ENCODE assay signal across 32 cellular contexts in genomic region chr17:33044771-33045170, GRCh38. TPM values are rescaled to one million over a fixed set of nuclear protein-coding genes. Genes with fewer than 3 reads are reported as not detected.
"Had no signal": no experiment of that assay in that cellular context is flagged by ENCODE, and none has a peak within 500 bp of the region (broad histone marks: within the 10 kb centered on the region; RNA-seq: fewer than 3 reads in every experiment).

No MANE protein-coding gene starts in this region.

- H3K4me1 ChIP-seq: stomach, suprapubic skin, testis, thyroid gland, tibial artery, transverse colon, uterus had no signal

- H3K36me3 Mint-ChIP-seq: stimulated activated effector memory CD8-positive, alpha-beta T cell treated with anti-CD3 and anti-CD28 coated beads, Interleukin-12 subunit alpha, Interleukin-12 subunit beta, amount 100 ng/mL, for 72 hours; stimulated activated memory B cell treated with anti-CD40 and anti-IgM and Interleukin-4, amounts not matched to agents 10 μg/mL and 1 μg/mL and 100 μg/mL, for 72 hours; stimulated activated naive B cell treated with anti-CD40 and anti-IgM and Interleukin-4, amounts not matched to agents 10 μg/mL and 1 μg/mL and 100 μg/mL, for 72 hours; type B pancreatic cell had no signal

- H3K36me3 ChIP-seq: stomach, suprapubic skin, thoracic aorta, thyroid gland, tibial artery, tibial nerve, transverse colon, upper lobe of left lung, upper lobe of right lung, uterus, vagina had no signal

- H3K9me3 ChIP-seq: stomach, suprapubic skin, testis, thoracic aorta, thyroid gland, tibial artery, tibial nerve, transverse colon, upper lobe of left lung, upper lobe of right lung, uterus, vagina had no signal

- H3K27me3 ChIP-seq: suprapubic skin, testis, thyroid gland, tibial artery, tibial nerve, upper lobe of right lung, uterus, vagina had no signal

- H3K4me3 Mint-ChIP-seq: stimulated activated effector memory CD8-positive, alpha-beta T cell treated with anti-CD3 and anti-CD28 coated beads, Interleukin-12 subunit alpha, Interleukin-12 subunit beta, amount 100 ng/mL, for 72 hours; stimulated activated memory B cell treated with anti-CD40 and anti-IgM and Interleukin-4, amounts not matched to agents 10 μg/mL and 1 μg/mL and 100 μg/mL, for 72 hours; stimulated activated naive B cell treated with anti-CD40 and anti-IgM and Interleukin-4, amounts not matched to agents 10 μg/mL and 1 μg/mL and 100 μg/mL, for 72 hours; stimulated activated naive CD8-positive, alpha-beta T cell treated with anti-CD3 and anti-CD28 coated beads, Interleukin-15, amount 100 ng/mL, for 72 hours; stimulated activated naive CD8-positive, alpha-beta T cell treated with anti-CD3 and anti-CD28 coated beads, Interleukin-15, Interleukin-2, amounts not matched to agents 100 ng/mL and 50 ng/mL, for 24 hours; type B pancreatic cell had no signal

- ATAC-seq: stimulated activated effector memory CD8-positive, alpha-beta T cell treated with anti-CD3 and anti-CD28 coated beads, Interleukin-12 subunit alpha, Interleukin-12 subunit beta, amount 100 ng/mL, for 72 hours; stimulated activated memory B cell treated with anti-CD40 and anti-IgM and Interleukin-4, amounts not matched to agents 10 μg/mL and 1 μg/mL and 100 μg/mL, for 72 hours; stimulated activated naive B cell treated with anti-CD40 and anti-IgM and Interleukin-4, amounts not matched to agents 10 μg/mL and 1 μg/mL and 100 μg/mL, for 72 hours; stimulated activated naive CD8-positive, alpha-beta T cell treated with anti-CD3 and anti-CD28 coated beads, Interleukin-15, amount 100 ng/mL, for 72 hours; stimulated activated naive CD8-positive, alpha-beta T cell treated with anti-CD3 and anti-CD28 coated beads, Interleukin-15, Interleukin-2, amounts not matched to agents 100 U/mL and 50 U/mL, for 24 hours; upper lobe of right lung had no signal

- H3K9me3 Mint-ChIP-seq: stimulated activated effector memory CD8-positive, alpha-beta T cell treated with anti-CD3 and anti-CD28 coated beads, Interleukin-12 subunit alpha, Interleukin-12 subunit beta, amount 100 ng/mL, for 72 hours; stimulated activated memory B cell treated with anti-CD40 and anti-IgM and Interleukin-4, amounts not matched to agents 10 μg/mL and 1 μg/mL and 100 μg/mL, for 72 hours; stimulated activated naive B cell treated with anti-CD40 and anti-IgM and Interleukin-4, amounts not matched to agents 10 μg/mL and 1 μg/mL and 100 μg/mL, for 72 hours; stimulated activated naive CD8-positive, alpha-beta T cell treated with anti-CD3 and anti-CD28 coated beads, Interleukin-15, amount 100 ng/mL, for 72 hours; stimulated activated naive CD8-positive, alpha-beta T cell treated with anti-CD3 and anti-CD28 coated beads, Interleukin-15, Interleukin-2, amounts not matched to agents 100 ng/mL and 50 ng/mL, for 24 hours; type B pancreatic cell had no signal

- H3K4me3 ChIP-seq: stomach, suprapubic skin, testis, thoracic aorta, thyroid gland, tibial artery, tibial nerve, transverse colon, upper lobe of left lung, upper lobe of right lung, uterus, vagina had no signal

- H3K27ac ChIP-seq: stomach, suprapubic skin, testis, thoracic aorta, thyroid gland, tibial artery, tibial nerve, transverse colon, upper lobe of left lung, upper lobe of right lung, uterus, vagina had no signal

- DNase-seq: stimulated activated CD4-positive, alpha-beta T cell treated with anti-CD3 and anti-CD28 coated beads, Interleukin-2, amount 100 ng/mL, for 48 hours; stimulated activated CD4-positive, alpha-beta T cell treated with anti-CD3 and anti-CD28 coated beads, Interleukin-4, amount 100 ng/mL, for 1 hour; stimulated activated CD4-positive, alpha-beta T cell treated with anti-CD3 and anti-CD28 coated beads, Interleukin-4, amount 100 ng/mL, for 24 hours; stimulated activated CD4-positive, alpha-beta T cell treated with anti-CD3 and anti-CD28 coated beads, Interleukin-4, amount 100 ng/mL, for 4 hours; stimulated activated CD8-positive, alpha-beta memory T cell treated with anti-CD3 and anti-CD28 coated beads, Interleukin-4, amount 100 ng/mL, for 48 hours; stimulated activated naive B cell treated with anti-CD40 and anti-IgM and Interleukin-4, amounts not matched to agents 10 μg/mL and 1 μg/mL and 100 μg/mL, for 72 hours; stimulated activated naive CD4-positive, alpha-beta T cell; stimulated activated naive CD4-positive, alpha-beta T cell treated with Interleukin-2 at 50 U/mL for 16 hours; stimulated activated naive CD8-positive, alpha-beta T cell treated with anti-CD3 and anti-CD28 coated beads, Interleukin-15, amount 100 ng/mL, for 72 hours; stimulated activated naive CD8-positive, alpha-beta T cell treated with anti-CD3 and anti-CD28 coated beads, Interleukin-15, Interleukin-2, amounts not matched to agents 100 U/mL and 50 U/mL, for 24 hours; stomach; substantia nigra; testis; thyroid gland; tibial artery; transverse colon; trophoblast cell; upper lobe of left lung; upper lobe of right lung; uterus had no signal

- H3K27ac Mint-ChIP-seq: stimulated activated effector memory CD8-positive, alpha-beta T cell treated with anti-CD3 and anti-CD28 coated beads, Interleukin-12 subunit alpha, Interleukin-12 subunit beta, amount 100 ng/mL, for 72 hours; stimulated activated memory B cell treated with anti-CD40 and anti-IgM and Interleukin-4, amounts not matched to agents 10 μg/mL and 1 μg/mL and 100 μg/mL, for 72 hours; stimulated activated naive B cell treated with anti-CD40 and anti-IgM and Interleukin-4, amounts not matched to agents 10 μg/mL and 1 μg/mL and 100 μg/mL, for 72 hours; stimulated activated naive CD8-positive, alpha-beta T cell treated with anti-CD3 and anti-CD28 coated beads, Interleukin-15, amount 100 ng/mL, for 72 hours; stimulated activated naive CD8-positive, alpha-beta T cell treated with anti-CD3 and anti-CD28 coated beads, Interleukin-15, Interleukin-2, amounts not matched to agents 100 ng/mL and 50 ng/mL, for 24 hours; type B pancreatic cell had no signal

- H3K4me1 Mint-ChIP-seq: stimulated activated effector memory CD8-positive, alpha-beta T cell treated with anti-CD3 and anti-CD28 coated beads, Interleukin-12 subunit alpha, Interleukin-12 subunit beta, amount 100 ng/mL, for 72 hours; stimulated activated memory B cell treated with anti-CD40 and anti-IgM and Interleukin-4, amounts not matched to agents 10 μg/mL and 1 μg/mL and 100 μg/mL, for 72 hours; stimulated activated naive B cell treated with anti-CD40 and anti-IgM and Interleukin-4, amounts not matched to agents 10 μg/mL and 1 μg/mL and 100 μg/mL, for 72 hours; stimulated activated naive CD8-positive, alpha-beta T cell treated with anti-CD3 and anti-CD28 coated beads, Interleukin-15, amount 100 ng/mL, for 72 hours had no signal

- H3K27me3 Mint-ChIP-seq: stimulated activated naive CD8-positive, alpha-beta T cell treated with anti-CD3 and anti-CD28 coated beads, Interleukin-15, amount 100 ng/mL, for 72 hours had no signal

RNA-seq across cellular contexts. Expression of gene SPACA3, which starts 53.1 kb away (rescaled TPM):
- total RNA-seq: stomach, subcutaneous adipose tissue, temporal lobe, thoracic aorta, thyroid gland, tibial nerve, transverse colon, upper lobe of left lung, upper lobe of right lung, ureter, urinary bladder, uterus, vagina had no signal
- polyA plus RNA-seq: urinary bladder had no signal
